31 cellular contexts compared by ENCODE assay signal in the genomic region with DNA sequence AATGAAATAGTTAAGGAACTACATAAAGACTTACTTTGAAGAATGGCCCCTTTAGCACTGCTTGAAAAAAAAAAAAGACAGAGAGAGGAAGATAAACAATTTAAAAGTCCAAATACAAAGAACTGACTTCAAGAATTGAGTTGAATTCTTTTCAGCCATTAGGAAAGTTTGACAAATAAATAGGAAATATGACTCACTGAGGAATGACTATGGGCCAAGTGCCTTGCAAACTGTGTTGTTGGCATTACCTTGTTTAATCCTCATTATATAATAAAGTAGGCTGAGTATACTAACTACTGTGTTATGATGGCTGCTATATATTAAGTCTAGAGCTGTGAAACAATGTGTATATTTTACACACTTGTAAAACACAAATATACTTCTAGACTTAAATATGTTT.
DNase-seq lines count a peak whose midpoint lies in the region; ATAC-seq, FAIRE-seq and TF ChIP-seq lines count a peak whose summit lies in the region.
"Had no signal": no experiment of that assay in that cellular context is flagged by ENCODE, and none has a peak within 500 bp of the region (broad histone marks: within the 10 kb centered on the region; RNA-seq: fewer than 3 reads in every experiment).

No MANE protein-coding gene starts in this region.

- no peaks in the 10 kb centered on the region for H3K27me3 Mint-ChIP-seq in activated naive CD4-positive, alpha-beta T cell treated with anti-CD3 and anti-CD28 coated beads, Interleukin-2, amount 50 U/mL, for 24 hours
- H3K27me3 Mint-ChIP-seq: B cell; CD8-positive, alpha-beta memory T cell; naive B cell; stimulated activated naive CD8-positive, alpha-beta T cell treated with anti-CD3 and anti-CD28 coated beads, Interleukin-15, amount 100 ng/mL, for 72 hours had no signal

- POLR2A ChIA-PET in GM12878 (lab: Charles Lee), result no interaction called here
- POLR2A ChIA-PET in SK-N-SH (lab: Yijun Ruan, JAX), result no interaction called here

- no peaks in the 10 kb centered on the region for H4K20me1 ChIP-seq in GM12878 (ENCODE audit: control insufficient read depth, insufficient read depth)
- no peaks in the 10 kb centered on the region for H4K20me1 ChIP-seq in SK-N-SH (ENCODE audit: insufficient read depth)
- no peaks in the 10 kb centered on the region for H4K20me1 ChIP-seq in smooth muscle cell (ENCODE audit: low read depth)

- RAD21 ChIA-PET in GM12878 (lab: Charles Lee; ENCODE audit: unreplicated experiment), result interaction anchor here (0.7 kb wide), 1 partner anchor 56 kb away, joined by 3 read pairs; no protein-coding TSS in a partner anchor

- no peaks in the 10 kb centered on the region for H3F3A ChIP-seq in SK-N-SH (replicated peaks; ENCODE audit: insufficient read depth)
- H3F3A ChIP-seq in smooth muscle cell (ENCODE audit: low read depth), result no peaks in the 10 kb centered on the region

- SMC1A ChIA-PET in GM12878 (lab: Charles Lee; ENCODE audit: uncharacterized antibody, unreplicated experiment), result interaction anchor here (0.9 kb wide), 1 partner anchor 13 kb away, joined by 3 read pairs; no protein-coding TSS in a partner anchor

- TF ChIP-seq POLR2A in GM12878 (IDR thresholded peaks at IDR 0.05; ENCODE audit: low read depth, low read length), result no peak

- H3K9ac ChIP-seq in GM12878 (ENCODE audit: control insufficient read depth, insufficient read depth, low read length), result no peak overlapping the region
- H3K9ac ChIP-seq in subcutaneous abdominal adipose tissue (ENCODE audit: low read length in 5 of 5), result no peak overlapping the region
- H3K9ac ChIP-seq in SK-N-SH, result no peak overlapping the region
- no peak overlapping the region for H3K9ac ChIP-seq in smooth muscle cell (ENCODE audit: low read depth)

- peaks cover 27% of the 10 kb centered on the region for H3K4me1 Mint-ChIP-seq in activated naive CD4-positive, alpha-beta T cell treated with anti-CD3 and anti-CD28 coated beads, Interleukin-2, amount 50 U/mL, for 24 hours
- H3K4me1 Mint-ChIP-seq: B cell; stimulated activated naive CD8-positive, alpha-beta T cell treated with anti-CD3 and anti-CD28 coated beads, Interleukin-15, amount 100 ng/mL, for 72 hours had no signal

- no peak for ATAC-seq in GM12878
- ATAC-seq: stimulated activated naive CD8-positive, alpha-beta T cell treated with anti-CD3 and anti-CD28 coated beads, Interleukin-15, amount 100 ng/mL, for 72 hours had no signal

- BruUV-seq in GM12878 (replicated peaks; lab: Mats Ljungman, UMichigan), result no TSS peak

- in situ Hi-C loops in GM12878 (cut with MboI), result no loop called here

- no peak overlapping the region for H3K27ac ChIP-seq in GM12878 (ENCODE audit: control insufficient read depth, insufficient read depth)
- peak overlapping the region; percentile 19 for H3K27ac ChIP-seq in subcutaneous abdominal adipose tissue (ENCODE audit: low read depth, low read length)
- no peak overlapping the region for H3K27ac ChIP-seq in SK-N-SH (ENCODE audit: low read depth in 2 of 2, low read length in 1 of 2)
- no peak overlapping the region for H3K27ac ChIP-seq in smooth muscle cell (ENCODE audit: low read depth)
- H3K27ac ChIP-seq: epithelial cell of prostate, prostate gland had no signal

- TF ChIP-seq EP300 in GM12878 (IDR thresholded peaks at IDR 0.05; ENCODE audit: borderline replicate concordance in 1 of 2, control insufficient read depth in 1 of 2, low read depth in 2 of 2, low read length in 2 of 2) (no peak), SK-N-SH (IDR thresholded peaks at IDR 0.05; ENCODE audit: borderline replicate concordance in 1 of 2, low read depth in 1 of 2, low read length in 1 of 2) (no peak)

- CTCF ChIA-PET in GM12878 (lab: Yijun Ruan, JAX) (interaction anchor here (2.9 kb wide), 1 partner anchor 13 kb away, joined by 15 read pairs; no protein-coding TSS in a partner anchor), SK-N-SH (lab: Yijun Ruan, JAX) (interaction anchor here (0.9 kb wide), 1 partner anchor 13 kb away, joined by 3 read pairs; no protein-coding TSS in a partner anchor)

- H3K27me3 ChIP-seq in GM12878 (replicated peaks in 1 of 2; ENCODE audit: control insufficient read depth in 2 of 2, insufficient read depth in 2 of 2, low read length in 1 of 2), result no peaks in the 10 kb centered on the region
- no peaks in the 10 kb centered on the region for H3K27me3 ChIP-seq in subcutaneous abdominal adipose tissue (ENCODE audit: control insufficient read depth in 5 of 5, insufficient read depth in 4 of 5, low read length in 5 of 5)
- no peaks in the 10 kb centered on the region for H3K27me3 ChIP-seq in SK-N-SH (ENCODE audit: insufficient read depth)
- H3K27me3 ChIP-seq in smooth muscle cell (ENCODE audit: low read depth), result no peaks in the 10 kb centered on the region
- H3K27me3 ChIP-seq: thyroid gland had no signal

- no peak for DNase-seq in activated naive CD4-positive, alpha-beta T cell treated with anti-CD3 and anti-CD28 coated beads, Interleukin-2, amount 50 U/mL, for 16 hours
- DNase-seq in GM12878 (ENCODE audit: low read depth, low spot score) (no peak), glomerular endothelial cell (ENCODE audit: extremely low read depth, low read depth, low spot score) (peak; percentile 57), SK-N-SH (no peak), NOMO-1 treated with dmso at 0.1 percent for 144 hours (lab: John Stamatoyannopoulos, UW; ENCODE audit: unreplicated experiment) (no peak), smooth muscle cell (lab: John Stamatoyannopoulos, UW; ENCODE audit: unreplicated experiment) (no peak)
- DNase-seq: activated CD4-positive, alpha-beta T cell treated with anti-CD3 and anti-CD28 coated beads, Interleukin-2, amount 50 U/mL, for 1 hour; activated CD8-positive, alpha-beta memory T cell treated with anti-CD3 and anti-CD28 coated beads, Interleukin-2, amount 50 U/mL, for 48 hours; CD8-positive, alpha-beta memory T cell; DMS153; GDM1; GOT3; IMR-90; naive B cell; NCI-H1092; NCI-H187; NCI-H2171 treated with DMSO at 0.1 percent for 48 hours; NCI-H526; NK-92 treated with Interleukin-12 subunit alpha and Interleukin-12 subunit beta, amount 100 ng/mL, for 24 hours; nucleus accumbens; SHP77 treated with DMSO at 0.1 percent for 48 hours; stimulated activated CD8-positive, alpha-beta memory T cell treated with anti-CD3 and anti-CD28 coated beads, Interleukin-4, amount 100 ng/mL, for 48 hours; stimulated activated naive CD8-positive, alpha-beta T cell treated with anti-CD3 and anti-CD28 coated beads, Interleukin-15, amount 100 ng/mL, for 72 hours; SW 1271; thyroid gland had no signal

- H3K36me3 ChIP-seq in GM12878 (ENCODE audit: control insufficient read depth in 2 of 2, insufficient read depth in 2 of 2, low read length in 1 of 2) (peaks cover 3 to 7% of the 10 kb centered on the region in 2 experiments; a peak in 3 of 4 replicates), subcutaneous abdominal adipose tissue (ENCODE audit: control insufficient read depth in 5 of 5, insufficient read depth in 5 of 5, low read length in 5 of 5) (peaks cover 0 to 5% (median 0%) of the 10 kb centered on the region in 5 donors), SK-N-SH (replicated peaks in 1 of 2; ENCODE audit: control insufficient read depth in 1 of 2, insufficient read depth in 2 of 2, low read length in 1 of 2) (no peaks in the 10 kb centered on the region), smooth muscle cell (ENCODE audit: low read depth) (no peaks in the 10 kb centered on the region)
- H3K36me3 ChIP-seq: prostate gland, thyroid gland had no signal

- no peaks in the 10 kb centered on the region for H3K9me2 ChIP-seq in SK-N-SH

- H3K4me2 ChIP-seq in GM12878 (ENCODE audit: control insufficient read depth, insufficient read depth) (no peak overlapping the region), SK-N-SH (no peak overlapping the region), smooth muscle cell (no peak overlapping the region)

- H3K27ac Mint-ChIP-seq in activated naive CD4-positive, alpha-beta T cell treated with anti-CD3 and anti-CD28 coated beads, Interleukin-2, amount 50 U/mL, for 24 hours, result peak overlapping the region; percentile 42
- H3K27ac Mint-ChIP-seq: B cell, mesothelial cell of epicardium, naive B cell had no signal

- H3K9me3 Mint-ChIP-seq in activated naive CD4-positive, alpha-beta T cell treated with anti-CD3 and anti-CD28 coated beads, Interleukin-2, amount 50 U/mL, for 24 hours, result peaks cover 5% of the 10 kb centered on the region

- no peaks in the 10 kb centered on the region; the same call in 2 of the 3 replicates for H3K9me3 ChIP-seq in GM12878 (replicated peaks; ENCODE audit: control insufficient read depth, insufficient read depth, low read length)
- peaks cover 0 to 5% (median 0%) of the 10 kb centered on the region in 5 donors for H3K9me3 ChIP-seq in subcutaneous abdominal adipose tissue (ENCODE audit: control insufficient read depth in 5 of 5, low read length in 5 of 5)
- no peaks in the 10 kb centered on the region for H3K9me3 ChIP-seq in SK-N-SH
- no peaks in the 10 kb centered on the region for H3K9me3 ChIP-seq in smooth muscle cell (replicated peaks; ENCODE audit: low read depth)
- H3K9me3 ChIP-seq: prostate gland, thyroid gland had no signal

- peak; percentile 7 for FAIRE-seq in GM12878 (lab: Jason Lieb, UNC)

- intact Hi-C loops in GM12878 (cut with micrococcal nuclease; ENCODE audit: unreplicated experiment), result no loop called here

- TF ChIP-seq CTCF in GM12878 (IDR thresholded peaks at IDR 0.05 in 2 of 3, conservative IDR thresholded peaks at IDR 0.05 in 1 of 3; ENCODE audit: control insufficient read depth in 2 of 3, extremely low read depth in 1 of 3, insufficient read depth in 1 of 3, low read depth in 3 of 3, low read length in 3 of 3) (no peak), SK-N-SH (IDR thresholded peaks at IDR 0.05) (no peak), smooth muscle cell (IDR thresholded peaks at IDR 0.05; ENCODE audit: borderline replicate concordance, insufficient read depth, poor library complexity, severe bottlenecking) (no peak)

- H3K79me2 ChIP-seq in GM12878 (ENCODE audit: control insufficient read depth, insufficient read depth, low read length) (no peaks in the 10 kb centered on the region), SK-N-SH (ENCODE audit: insufficient read depth) (no peaks in the 10 kb centered on the region), smooth muscle cell (ENCODE audit: low read depth) (no peaks in the 10 kb centered on the region)

- no peak overlapping the region for H2AFZ ChIP-seq in GM12878 (ENCODE audit: control insufficient read depth, low read depth, low read length)
- no peak overlapping the region for H2AFZ ChIP-seq in SK-N-SH (ENCODE audit: low read depth)
- H2AFZ ChIP-seq in smooth muscle cell (ENCODE audit: low read depth), result no peak overlapping the region

- TF ChIP-seq RAD21 in GM12878 (IDR thresholded peaks at IDR 0.05; ENCODE audit: insufficient read depth, low read depth, low read length), result no peak
- no peak for TF ChIP-seq RAD21 in SK-N-SH (IDR thresholded peaks at IDR 0.05; ENCODE audit: low read length)

- H3K4me3 ChIP-seq in GM12878 (no peak overlapping the region), subcutaneous abdominal adipose tissue (ENCODE audit: low read depth in 1 of 5, low read length in 5 of 5) (no peak overlapping the region), SK-N-SH (ENCODE audit: low read depth in 2 of 2, low read length in 1 of 2) (no peak overlapping the region), smooth muscle cell (no peak overlapping the region)
- H3K4me3 ChIP-seq: prostate gland, thyroid gland had no signal

- H3K4me3 Mint-ChIP-seq in activated naive CD4-positive, alpha-beta T cell treated with anti-CD3 and anti-CD28 coated beads, Interleukin-2, amount 50 U/mL, for 24 hours, result no peak overlapping the region
- H3K4me3 Mint-ChIP-seq: B cell; CD8-positive, alpha-beta memory T cell; mesothelial cell of epicardium; naive B cell; stimulated activated naive CD8-positive, alpha-beta T cell treated with anti-CD3 and anti-CD28 coated beads, Interleukin-15, amount 100 ng/mL, for 72 hours had no signal

- H3K36me3 Mint-ChIP-seq in activated naive CD4-positive, alpha-beta T cell treated with anti-CD3 and anti-CD28 coated beads, Interleukin-2, amount 50 U/mL, for 24 hours, result peaks cover 21% of the 10 kb centered on the region

- no peaks in the 10 kb centered on the region for H3K4me1 ChIP-seq in GM12878 (ENCODE audit: control insufficient read depth, insufficient read depth, low read length)
- peaks cover 0 to 5% (median 0%) of the 10 kb centered on the region in 5 donors for H3K4me1 ChIP-seq in subcutaneous abdominal adipose tissue (ENCODE audit: control insufficient read depth in 5 of 5, insufficient read depth in 5 of 5, low read length in 5 of 5)
- no peaks in the 10 kb centered on the region for H3K4me1 ChIP-seq in SK-N-SH (ENCODE audit: control insufficient read depth in 1 of 2, insufficient read depth in 2 of 2, low read depth in 1 of 2, low read length in 1 of 2)
- H3K4me1 ChIP-seq in smooth muscle cell (ENCODE audit: low read depth), result no peaks in the 10 kb centered on the region
- H3K4me1 ChIP-seq: prostate gland had no signal
